ENCODE assay signal across 8 cellular contexts in the genomic region with DNA sequence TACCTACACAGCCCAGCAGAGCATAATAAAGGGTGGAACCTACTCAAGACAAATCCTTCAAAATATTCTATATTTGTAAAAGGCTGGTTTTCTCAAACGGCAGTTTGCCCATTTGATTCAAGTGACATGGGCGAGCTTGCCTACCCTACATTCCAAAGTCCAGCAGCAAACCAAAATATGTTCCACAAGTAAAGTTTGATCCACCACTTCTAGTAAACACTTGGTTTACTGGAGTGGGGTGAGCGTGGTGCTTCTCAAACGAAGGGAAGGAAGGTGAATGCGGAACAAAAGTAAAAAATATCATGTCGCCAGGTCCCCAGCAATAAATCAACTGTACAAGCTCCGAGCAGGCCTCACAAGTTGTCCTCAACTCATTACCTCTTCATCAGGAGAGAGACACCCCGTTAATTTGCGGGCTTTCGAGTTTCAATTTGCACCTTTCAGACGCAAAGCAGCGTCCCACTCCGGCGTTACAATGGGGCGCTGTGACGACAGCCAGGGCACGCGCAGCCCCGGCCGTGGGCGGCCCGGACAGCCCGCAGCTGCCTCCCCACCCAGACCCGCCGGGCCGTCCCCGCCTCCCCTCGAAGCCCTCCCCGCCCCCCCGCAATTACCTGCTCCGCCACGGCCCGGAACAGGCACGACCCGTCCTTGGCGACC. TPM values are rescaled to one million over a fixed set of nuclear protein-coding genes. Genes with fewer than 3 reads are reported as not detected.
DNase-seq lines count a peak whose midpoint lies in the region; ATAC-seq and TF ChIP-seq lines count a peak whose summit lies in the region.

No MANE protein-coding gene starts in this region.

- POLR2A ChIA-PET in activated CD4-positive, alpha-beta memory T cell treated with anti-CD3 and anti-CD28 coated beads, Interleukin-2, amount 10 ng/mL, durations not matched to agents 7 days and 5 days (lab: Charles Lee): interaction anchor here (1.1 to 5.5 kb wide), 10 partner anchors 9 to 440 kb away, joined by 3 to 85 read pairs (median 7); a partner anchor contains a TSS

- DNase-seq in HFFc6 (peak; percentile 28), NB4 (ENCODE audit: low read depth) (peak; percentile 80), ecto neural progenitor cell (ENCODE audit: low spot score) (peak; percentile 64), lung microvascular endothelial cell (ENCODE audit: low read depth in 2 of 2) (peak; percentile 78 to 89), NCI-H446 treated with DMSO at 0.1 percent for 48 hours (lab: John Stamatoyannopoulos, UW) (no peak)
- peak; percentile 84 for DNase-seq in activated CD4-positive, alpha-beta memory T cell treated with anti-CD3 and anti-CD28 coated beads, Interleukin-2, amount 10 ng/mL, durations not matched to agents 7 days and 5 days
- peak; percentile 53 for DNase-seq in stimulated activated CD8-positive, alpha-beta memory T cell treated with anti-CD3 and anti-CD28 coated beads, Interleukin-12 subunit alpha, Interleukin-12 subunit beta, amount 100 ng/mL, for 1 hour (ENCODE audit: low read depth)

- peaks cover 34% of the 10 kb centered on the region for H3K4me1 Mint-ChIP-seq in HFFc6 (ENCODE audit: low read depth)
- peaks cover 36% of the 10 kb centered on the region for H3K4me1 Mint-ChIP-seq in activated CD4-positive, alpha-beta memory T cell treated with anti-CD3 and anti-CD28 coated beads, Interleukin-2, amount 10 ng/mL, durations not matched to agents 7 days and 5 days

- peak overlapping the region; percentile 96 for H3K4me3 Mint-ChIP-seq in HFFc6
- H3K4me3 Mint-ChIP-seq in activated CD4-positive, alpha-beta memory T cell treated with anti-CD3 and anti-CD28 coated beads, Interleukin-2, amount 10 ng/mL, durations not matched to agents 7 days and 5 days: peak overlapping the region; percentile 87

- no peaks in the 10 kb centered on the region for H3K27me3 Mint-ChIP-seq in HFFc6 (ENCODE audit: insufficient read depth)
- no peaks in the 10 kb centered on the region for H3K27me3 Mint-ChIP-seq in activated CD4-positive, alpha-beta memory T cell treated with anti-CD3 and anti-CD28 coated beads, Interleukin-2, amount 10 ng/mL, durations not matched to agents 7 days and 5 days

- CTCF ChIA-PET in activated CD4-positive, alpha-beta memory T cell treated with anti-CD3 and anti-CD28 coated beads, Interleukin-2, amount 10 ng/mL, durations not matched to agents 7 days and 5 days (lab: Charles Lee): interaction anchor here (0.6 to 3.5 kb wide), 2 partner anchors 81 to 437 kb away, joined by 3 to 16 read pairs; a partner anchor contains a TSS

- H3K4me3 ChIP-seq in NB4 (ENCODE audit: low read depth, low read length): peak overlapping the region; percentile 83

- H3K36me3 Mint-ChIP-seq in HFFc6 (ENCODE audit: low read depth): peaks cover 8% of the 10 kb centered on the region
- H3K36me3 Mint-ChIP-seq in activated CD4-positive, alpha-beta memory T cell treated with anti-CD3 and anti-CD28 coated beads, Interleukin-2, amount 10 ng/mL, durations not matched to agents 7 days and 5 days (ENCODE audit: low read depth): peaks cover 15% of the 10 kb centered on the region

- TF ChIP-seq CTCF in HFFc6 (IDR thresholded peaks at IDR 0.05) (no peak; the same call in 1 of the 2 replicates), NB4 (IDR thresholded peaks at IDR 0.05; ENCODE audit: low read depth, low read length) (no peak)

- H3K27ac Mint-ChIP-seq in HFFc6: peak overlapping the region; percentile 96
- H3K27ac Mint-ChIP-seq in activated CD4-positive, alpha-beta memory T cell treated with anti-CD3 and anti-CD28 coated beads, Interleukin-2, amount 10 ng/mL, durations not matched to agents 7 days and 5 days: peak overlapping the region; percentile 95

- peak; percentile 53 for ATAC-seq in GM18498 (IDR thresholded peaks at IDR 0.05; ENCODE audit: unreplicated experiment)

- no peak for TF ChIP-seq POLR2A in NB4 (IDR thresholded peaks at IDR 0.05; ENCODE audit: extremely low read depth, insufficient read length)

- H3K9me3 Mint-ChIP-seq in HFFc6: no peaks in the 10 kb centered on the region
- no peaks in the 10 kb centered on the region for H3K9me3 Mint-ChIP-seq in activated CD4-positive, alpha-beta memory T cell treated with anti-CD3 and anti-CD28 coated beads, Interleukin-2, amount 10 ng/mL, durations not matched to agents 7 days and 5 days

RNA-seq across cellular contexts. Expression of a gene that starts 1.1 kb away (rescaled TPM):
- 10 to 100 TPM; 25.1 to 32.2 (median 27.3) TPM for total RNA-seq in HFFc6 (2021; fragmentation: NEBNext Ultra II Directional; extraction: Animal tissue kit (Norgen Biotek cat#: 25700))
- 10 to 100 TPM; 45.8 to 51.2 TPM for total RNA-seq in activated CD4-positive, alpha-beta memory T cell treated with anti-CD3 and anti-CD28 coated beads, Interleukin-2, amount 10 ng/mL, durations not matched to agents 7 days and 5 days
- 16.6 and 21.8 TPM in 2 replicates for total RNA-seq in lung microvascular endothelial cell
